15 cellular contexts compared by ENCODE assay signal in genomic region chr3:197007953-197008352, GRCh38. TPM values are rescaled to one million over a fixed set of nuclear protein-coding genes. Genes with fewer than 3 reads are reported as not detected.
DNase-seq lines count a peak whose midpoint lies in the region; ATAC-seq, FAIRE-seq and TF ChIP-seq lines count a peak whose summit lies in the region.
"Had no signal": no experiment of that assay in that cellular context is flagged by ENCODE, and none has a peak within 500 bp of the region (broad histone marks: within the 10 kb centered on the region; RNA-seq: fewer than 3 reads in every experiment).

No MANE protein-coding gene starts in this region.

- H3K27ac ChIP-seq in RWPE2 (ENCODE audit: poor library complexity, severe bottlenecking) = no peak overlapping the region
- no peak overlapping the region for H3K27ac ChIP-seq in kidney (ENCODE audit: low read depth in 2 of 2, low read length in 2 of 2)
- H3K27ac ChIP-seq in coronary artery = no peak overlapping the region
- H3K27ac ChIP-seq: A549, C4-2B had no signal

- no peaks in the 10 kb centered on the region for H3K36me3 ChIP-seq in Caco-2 (ENCODE audit: control insufficient read depth, insufficient read depth, low read length)
- H3K36me3 ChIP-seq in RWPE2 (ENCODE audit: low read depth) = 0 out of 2 replicates have a peak, but pooled peaks cover 8% of the 10 kb centered on the region
- no peaks in the 10 kb centered on the region for H3K36me3 ChIP-seq in kidney (ENCODE audit: control insufficient read depth in 1 of 2, insufficient read depth in 2 of 2, low read length in 2 of 2)
- H3K36me3 ChIP-seq: BE2C had no signal

- H3K27ac Mint-ChIP-seq in Caco-2 (ENCODE audit: unreplicated experiment) = peak overlapping the region; percentile 72
- H3K27ac Mint-ChIP-seq in type B pancreatic cell = peak overlapping the region; percentile 48

- no peak for FAIRE-seq in kidney (lab: Jason Lieb, UNC)
- FAIRE-seq: A549, H1, HepG2, HTR-8/SVneo had no signal

- H3K4me1 ChIP-seq in Caco-2 = peaks cover 23% of the 10 kb centered on the region
- no peaks in the 10 kb centered on the region for H3K4me1 ChIP-seq in RWPE2 (ENCODE audit: insufficient read depth, poor library complexity, severe bottlenecking)
- peaks cover 0 to 3% of the 10 kb centered on the region in 2 donors for H3K4me1 ChIP-seq in kidney (ENCODE audit: control insufficient read depth in 1 of 2, insufficient read depth in 1 of 2, low read depth in 1 of 2, low read length in 2 of 2)

- no peak overlapping the region for H3K4me3 ChIP-seq in Caco-2 (ENCODE audit: low read depth, low read length)
- H3K4me3 ChIP-seq in RWPE2 (ENCODE audit: severe bottlenecking) = no peak overlapping the region
- H3K4me3 ChIP-seq in kidney (ENCODE audit: low read length in 2 of 2) = no peak overlapping the region
- no peak overlapping the region for H3K4me3 ChIP-seq in coronary artery
- H3K4me3 ChIP-seq: A549, HAP-1 had no signal

- H3K9me3 Mint-ChIP-seq in Caco-2 (ENCODE audit: unreplicated experiment) (no peaks in the 10 kb centered on the region), type B pancreatic cell (no peaks in the 10 kb centered on the region)
- H3K9me3 Mint-ChIP-seq: CD8-positive, alpha-beta memory T cell had no signal

- H3K36me3 Mint-ChIP-seq in Caco-2 (ENCODE audit: insufficient read depth, unreplicated experiment) = peaks cover 6% of the 10 kb centered on the region
- H3K36me3 Mint-ChIP-seq in type B pancreatic cell = peaks cover 5% of the 10 kb centered on the region

- H3K27me3 Mint-ChIP-seq in Caco-2 (ENCODE audit: insufficient read depth, unreplicated experiment) = no peaks in the 10 kb centered on the region
- H3K27me3 Mint-ChIP-seq in type B pancreatic cell = peaks cover 5% of the 10 kb centered on the region
- H3K27me3 Mint-ChIP-seq: CD8-positive, alpha-beta memory T cell had no signal

- no peak for TF ChIP-seq CTCF in Caco-2 (IDR thresholded peaks at IDR 0.05; ENCODE audit: insufficient read depth in 1 of 2, low read depth in 1 of 2, low read length in 1 of 2, severe bottlenecking in 1 of 2, unreplicated experiment in 1 of 2)
- no peak for TF ChIP-seq CTCF in RWPE2 (IDR thresholded peaks at IDR 0.05; ENCODE audit: poor library complexity, severe bottlenecking)
- TF ChIP-seq CTCF in kidney (IDR thresholded peaks at IDR 0.05; ENCODE audit: borderline replicate concordance, extremely low read depth, insufficient read depth) = no peak
- TF ChIP-seq CTCF in type B pancreatic cell (conservative IDR thresholded peaks at IDR 0.05) = no peak
- TF ChIP-seq CTCF in coronary artery (IDR thresholded peaks at IDR 0.05) = no peak

- POLR2A ChIA-PET in Caco-2 (lab: Charles Lee) = no interaction called here

- H3K4me1 Mint-ChIP-seq in Caco-2 (ENCODE audit: low read depth, unreplicated experiment) (peaks cover 10% of the 10 kb centered on the region), type B pancreatic cell (ENCODE audit: unreplicated experiment) (peaks cover 4% of the 10 kb centered on the region)

- intact Hi-C loops in Caco-2 (cut with micrococcal nuclease; ENCODE audit: unreplicated experiment) (loop anchor here (10.0 kb wide), 1 partner anchor 177 kb away; no protein-coding TSS in a partner anchor), kidney (cut with DNase I) (no loop called here)

- H3K9ac ChIP-seq in kidney (ENCODE audit: low read length in 2 of 2) = no peak overlapping the region

- CTCF ChIA-PET in Caco-2 (lab: Charles Lee) = no interaction called here

- BruUV-seq in Caco-2 (replicated peaks; lab: Mats Ljungman, UMichigan) = no TSS peak

- H3K9me3 ChIP-seq in Caco-2 (no peaks in the 10 kb centered on the region), RWPE2 (ENCODE audit: severe bottlenecking) (no peaks in the 10 kb centered on the region), kidney (ENCODE audit: control insufficient read depth in 1 of 2, low read length in 2 of 2) (no peaks in the 10 kb centered on the region)
- H3K9me3 ChIP-seq: A549, BE2C, HAP-1 had no signal

- ATAC-seq in RWPE2 (ENCODE audit: low read depth) = no peak
- ATAC-seq: A549, HepG2 had no signal

- DNase-seq in Caco-2 (no peak), RWPE2 (ENCODE audit: low spot score) (peak; percentile 21), kidney (peak; percentile 21), type B pancreatic cell (ENCODE audit: extremely low spot score, unreplicated experiment) (no peak), coronary artery (ENCODE audit: low spot score) (no peak), DMS79 treated with DMSO at 0.1 percent for 48 hours (lab: John Stamatoyannopoulos, UW) (no peak)
- no peak for DNase-seq in activated naive CD4-positive, alpha-beta T cell (lab: John Stamatoyannopoulos, UW)
- DNase-seq: BE2C had no signal

- H3K4me3 Mint-ChIP-seq in Caco-2 (ENCODE audit: unreplicated experiment) (no peak overlapping the region), type B pancreatic cell (no peak overlapping the region)
- H3K4me3 Mint-ChIP-seq: CD8-positive, alpha-beta memory T cell had no signal

- no peaks in the 10 kb centered on the region for H3K27me3 ChIP-seq in Caco-2 (replicated peaks; ENCODE audit: control insufficient read depth, insufficient read depth, low read length)
- no peaks in the 10 kb centered on the region for H3K27me3 ChIP-seq in RWPE2 (ENCODE audit: insufficient read depth, poor library complexity, severe bottlenecking)
- H3K27me3 ChIP-seq: BE2C had no signal

RNA-seq across cellular contexts. Expression of gene MELTF, which starts 21.7 kb away (rescaled TPM):
- 29.3 and 30.6 TPM in 2 replicates for total RNA-seq in Caco-2 (2022)
- 8.7 TPM for total RNA-seq in kidney
- polyA plus RNA-seq in kidney (ENCODE audit: insufficient read depth, low read depth, low replicate concordance) = 6.1 TPM
- total RNA-seq in type B pancreatic cell (ENCODE audit: low replicate concordance) = 3.0 and 7.6 TPM in 2 replicates

RNA-seq across cellular contexts. Expression of gene PIGZ, which starts 39.3 kb away (rescaled TPM):
- total RNA-seq in Caco-2 (2022) (4.9 and 5.1 TPM in 2 replicates), kidney (3.5 TPM), type B pancreatic cell (ENCODE audit: low replicate concordance) (1.6 and 2.0 TPM in 2 replicates)
- polyA plus RNA-seq in kidney (ENCODE audit: insufficient read depth, low read depth, low replicate concordance) = 1.4 TPM
- total RNA-seq: H1 had no signal
- polyA plus RNA-seq: CD8-positive, alpha-beta memory T cell had no signal

Comparison
In these comparisons a context has a peak if more than half of its experiments do, and no peak if none do; other contexts are left out.
1. DNase-seq: peak in RWPE2 (single experiment) and kidney (single experiment); none in Caco-2 (0 of 2), type B pancreatic cell (single experiment), coronary artery (single experiment), DMS79 treated with DMSO at 0.1 percent for 48 hours (single experiment) and activated naive CD4-positive, alpha-beta T cell (0 of 4).